ENCODE assay signal across 8 cellular contexts in genomic region chr2:178914259-178914849, GRCh38.
DNase-seq lines count a peak whose midpoint lies in the region; ATAC-seq, FAIRE-seq and TF ChIP-seq lines count a peak whose summit lies in the region.

No MANE protein-coding gene starts in this region.

- H3K9me3 Mint-ChIP-seq in type B pancreatic cell = no peaks in the 10 kb centered on the region

- 32 to 33% methylated on average over 4 of the region's 4 CpGs for WGBS in pancreas, 2 donors

- no peak overlapping the region for H3K4me3 ChIP-seq in SJCRH30
- H3K4me3 ChIP-seq in pancreas = no peak overlapping the region

- no peaks in the 10 kb centered on the region for H3K4me1 Mint-ChIP-seq in type B pancreatic cell (ENCODE audit: unreplicated experiment)

- no peaks in the 10 kb centered on the region for H3K36me3 Mint-ChIP-seq in type B pancreatic cell

- intact Hi-C loops in pancreas (cut with DNase I) = no loop called here

- H3K27me3 Mint-ChIP-seq in type B pancreatic cell = peaks cover 7% of the 10 kb centered on the region

- H3K27ac ChIP-seq in SJCRH30 (no peak overlapping the region), pancreas (no peak overlapping the region)

- H3K4me3 Mint-ChIP-seq in type B pancreatic cell = no peak overlapping the region

- FAIRE-seq in pancreas (lab: Jason Lieb, UNC) = peak; percentile 78

- H3K4me1 ChIP-seq in SJCRH30 (peaks cover 27% of the 10 kb centered on the region), pancreas (peaks cover 18 to 19% (median 18%) of the 10 kb centered on the region in 3 donors)

- H3K27me3 ChIP-seq in SJCRH30 = no peaks in the 10 kb centered on the region
- no peaks in the 10 kb centered on the region for H3K27me3 ChIP-seq in pancreas

- in situ Hi-C loops in G401 (cut with HindIII; ENCODE audit: low sequenced_read_pairs) = no loop called here

- DNase-seq in G401 (ENCODE audit: low spot score) (peak; percentile 62), GOT3 (lab: John Stamatoyannopoulos, UW) (peak; percentile 16), SJCRH30 (peak; percentile 81 to 94), germinal center (ENCODE audit: low spot score) (peak; percentile 59), pancreas (peak; percentile 70 to 85 (median 81)), type B pancreatic cell (ENCODE audit: extremely low spot score, unreplicated experiment) (peak; percentile 74)
- peak; percentile 86 for DNase-seq in activated effector memory CD4-positive, alpha-beta T cell treated with anti-CD3 and anti-CD28 coated beads, Interleukin-2, amount 50 U/mL, for 16 hours

- no peak overlapping the region for H3K27ac Mint-ChIP-seq in type B pancreatic cell

- peak; percentile 70 for TF ChIP-seq CTCF in LNCAP (IDR thresholded peaks at IDR 0.05)
- peak; percentile 48 to 64 (median 60) for TF ChIP-seq CTCF in pancreas (IDR thresholded peaks at IDR 0.05)
- peak; percentile 88 for TF ChIP-seq CTCF in type B pancreatic cell (conservative IDR thresholded peaks at IDR 0.05)

- ATAC-seq in pancreas = peak; percentile 79 to 98 (median 96)

- H3K36me3 ChIP-seq in SJCRH30 (no peaks in the 10 kb centered on the region), pancreas (no peaks in the 10 kb centered on the region)

- no peaks in the 10 kb centered on the region for H3K9me3 ChIP-seq in SJCRH30 (replicated peaks)
- H3K9me3 ChIP-seq in pancreas = no peaks in the 10 kb centered on the region

Comparison
In these comparisons a context has a peak if more than half of its experiments do, and no peak if none do; other contexts are left out.
1. DNase-seq: peak in every context shown above with its lines; median percentile 88 in SJCRH30; 86 in activated effector memory CD4-positive, alpha-beta T cell treated with anti-CD3 and anti-CD28 coated beads, Interleukin-2, amount 50 U/mL, for 16 hours; 81 in pancreas; 74 in type B pancreatic cell; 62 in G401; 59 in germinal center; 16 in GOT3.